In the genomic region with DNA sequence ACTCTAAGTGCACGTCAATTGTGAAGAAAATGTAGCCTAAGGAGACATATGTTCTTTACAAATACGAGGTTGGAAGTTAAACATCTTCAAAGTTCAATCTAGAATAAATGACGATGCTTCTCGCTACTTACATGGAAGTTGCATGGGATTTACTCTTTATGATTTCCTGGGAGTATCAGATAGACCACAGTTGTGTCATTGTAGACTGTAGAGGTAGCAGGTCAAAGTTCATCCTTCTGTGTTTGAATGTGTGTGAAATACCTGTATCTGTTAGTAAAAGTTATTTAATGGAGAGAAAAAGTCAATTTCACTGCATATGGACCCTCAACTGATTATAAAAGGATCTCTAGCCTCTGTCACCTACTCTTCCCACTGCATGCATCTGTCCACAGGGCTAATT, we compare ENCODE assay signal across 36 cellular contexts.
"Had no signal": no experiment of that assay in that cellular context is flagged by ENCODE, and none has a peak within 500 bp of the region (broad histone marks: within the 10 kb centered on the region; RNA-seq: fewer than 3 reads in every experiment).

No MANE protein-coding gene starts in this region.

- DNase-seq: activated B cell treated with CpG ODN at 0.5 μM for 24 hours; activated CD4-positive, alpha-beta memory T cell treated with anti-CD3 and anti-CD28 coated beads for 36 hours; activated CD4-positive, alpha-beta T cell treated with anti-CD3 and anti-CD28 coated beads for 4 hours; activated CD4-positive, alpha-beta T cell treated with anti-CD3 and anti-CD28 coated beads, Interleukin-2, amount 50 U/mL, for 1 hour; activated CD4-positive, CD25-positive, alpha-beta regulatory T cell treated with anti-CD3 and anti-CD28 coated beads, Interleukin-2, amount 50 U/mL, for 72 hours; activated CD8-positive, alpha-beta memory T cell treated with anti-CD3 and anti-CD28 coated beads, Interleukin-2, amount 50 U/mL, for 4 hours; activated gamma-delta T cell treated with Interleukin-2 at 50 U/mL for 16 hours; activated naive CD4-positive, alpha-beta T cell treated with anti-CD3 and anti-CD28 coated beads for 36 hours; activated T-cell treated with anti-CD3 and anti-CD28 coated beads for 4 hours; activated T-cell treated with anti-CD3 and anti-CD28 coated beads, Interleukin-2, amount 50 U/mL, for 4 hours; adrenal gland; body of pancreas; Kasumi-1; MG63; NCI-H1048; NCI-H1105 treated with DMSO at 0.1 percent for 48 hours; NCI-H1436; NCI-H1694; NCI-H1930; NCI-H345; NCI-H526; NCI-H748 treated with DMSO at 0.1 percent for 48 hours; NK-92 treated with Interleukin-12 subunit alpha and Interleukin-12 subunit beta, amount 100 ng/mL, for 24 hours; PC-9; SIG-M5; T-helper 1 cell; T-helper 2 cell; T-helper 9 cell had no signal

- FAIRE-seq: astrocyte, RCC 7860 had no signal

- H3K4me3 ChIP-seq: adrenal gland, body of pancreas, breast epithelium, MG63, PC-9 had no signal

- H3K4me1 ChIP-seq: adrenal gland, body of pancreas, breast epithelium had no signal

- H3K27me3 ChIP-seq: adrenal gland, body of pancreas, breast epithelium, MG63 had no signal

- H3K9me3 ChIP-seq: adrenal gland, body of pancreas, breast epithelium, MG63 had no signal

- ATAC-seq: activated naive CD4-positive, alpha-beta T cell treated with anti-CD3 and anti-CD28 coated beads, Interleukin-2, amount 50 U/mL, for 72 hours; activated T-cell treated with anti-CD3 and anti-CD28 coated beads, Interleukin-2, amount 50 U/mL, for 4 hours; body of pancreas; Right ventricle myocardium inferior; SK-N-SH treated with all-trans-retinoic acid at 6 μM for 48 hours had no signal

- H3K27ac ChIP-seq: adrenal gland, body of pancreas, breast epithelium, PC-9, RWPE1, VCaP had no signal

- H3K36me3 ChIP-seq: adrenal gland, breast epithelium, MG63 had no signal
